ENCODE assay signal across 24 cellular contexts in genomic region chr11:64025205-64025604, GRCh38. TPM values are rescaled to one million over a fixed set of nuclear protein-coding genes. Genes with fewer than 3 reads are reported as not detected.
DNase-seq lines count a peak whose midpoint lies in the region; ATAC-seq and TF ChIP-seq lines count a peak whose summit lies in the region.
"Had no signal": no experiment of that assay in that cellular context is flagged by ENCODE, and none has a peak within 500 bp of the region (broad histone marks: within the 10 kb centered on the region; RNA-seq: fewer than 3 reads in every experiment).

No MANE protein-coding gene starts in this region.

- CTCF ChIA-PET in SK-N-SH (lab: Yijun Ruan, JAX) = interaction anchor here (1.0 to 1.2 kb wide), 2 partner anchors 123 to 128 kb away, joined by 3 to 4 read pairs; no protein-coding TSS in a partner anchor
- CTCF ChIA-PET in WTC11 (lab: Charles Lee) = interaction anchor here (0.7 to 9.6 kb wide), 11 partner anchors 10 to 1691 kb away, joined by 3 to 75 read pairs (median 4); no protein-coding TSS in a partner anchor
- CTCF ChIA-PET in T-cell (lab: Charles Lee) = interaction anchor here in 1 of 2 donors (0.6 kb wide), 1 partner anchor 1477 kb away, joined by 3 read pairs; no protein-coding TSS in a partner anchor

- DNase-seq in SK-N-SH (no peak), WTC11 (ENCODE audit: low spot score) (peak; percentile 69), iPS-NIHi7 (ENCODE audit: extremely low spot score) (peak; percentile 68), stomach (no peak), OCI-M1 (lab: John Stamatoyannopoulos, UW) (no peak), NCI-H226 (no peak), T-cell (no peak)
- DNase-seq: activated CD4-positive, alpha-beta T cell treated with anti-CD3 and anti-CD28 coated beads for 36 hours; activated gamma-delta T cell; activated naive CD8-positive, alpha-beta T cell treated with anti-CD3 and anti-CD28 coated beads, Interleukin-2, amount 10 ng/mL, durations not matched to agents 7 days and 5 days; esophagus squamous epithelium; GF-D8; mesenchymal stem cell; NCI-H524; occipital lobe; RPMI8226; stimulated activated naive CD8-positive, alpha-beta T cell treated with anti-CD3 and anti-CD28 coated beads, Interleukin-15, Interleukin-2, amounts not matched to agents 100 U/mL and 50 U/mL, for 24 hours; T-helper 17 cell had no signal

- H3K9me3 Mint-ChIP-seq in WTC11 = no peaks in the 10 kb centered on the region
- no peaks in the 10 kb centered on the region for H3K9me3 Mint-ChIP-seq in T-cell
- H3K9me3 Mint-ChIP-seq: activated naive CD8-positive, alpha-beta T cell treated with anti-CD3 and anti-CD28 coated beads, Interleukin-2, amount 10 ng/mL, durations not matched to agents 7 days and 5 days had no signal

- H3K27me3 Mint-ChIP-seq in WTC11 (ENCODE audit: low read depth) = peaks cover 45% of the 10 kb centered on the region
- peaks cover 14 to 19% of the 10 kb centered on the region in 2 donors for H3K27me3 Mint-ChIP-seq in T-cell

- TF ChIP-seq EP300 in SK-N-SH (IDR thresholded peaks at IDR 0.05; ENCODE audit: borderline replicate concordance in 1 of 2, low read depth in 1 of 2, low read length in 1 of 2) (no peak), stomach (IDR thresholded peaks at IDR 0.05) (no peak)

- no peaks in the 10 kb centered on the region for H3K9me3 ChIP-seq in SK-N-SH
- H3K9me3 ChIP-seq in stomach = no peaks in the 10 kb centered on the region
- H3K9me3 ChIP-seq: ascending aorta, esophagus squamous epithelium had no signal

- TF ChIP-seq CTCF in SK-N-SH (IDR thresholded peaks at IDR 0.05) (no peak), WTC11 (IDR thresholded peaks at IDR 0.05) (no peak), stomach (IDR thresholded peaks at IDR 0.05) (no peak)

- H3K9ac ChIP-seq in SK-N-SH = no peak overlapping the region

- intact Hi-C loops in stomach (cut with DNase I; ENCODE audit: low total_unique reads) = no loop called here

- ATAC-seq in SK-N-SH treated with all-trans-retinoic acid at 6 μM for 48 hours (no peak), WTC11 (peak; percentile 64), T-cell (replicated peaks in 1 of 4) (no peak)
- ATAC-seq: activated CD4-positive, alpha-beta T cell treated with anti-CD3 and anti-CD28 coated beads for 36 hours; left lobe of liver; stimulated activated naive CD8-positive, alpha-beta T cell treated with anti-CD3 and anti-CD28 coated beads, Interleukin-15, Interleukin-2, amounts not matched to agents 100 U/mL and 50 U/mL, for 24 hours; T-helper 17 cell had no signal

- H3K4me3 ChIP-seq in SK-N-SH (ENCODE audit: low read depth in 2 of 2, low read length in 1 of 2) (no peak overlapping the region), stomach (no peak overlapping the region)
- H3K4me3 ChIP-seq: ascending aorta, coronary artery, esophagus squamous epithelium had no signal

- no peaks in the 10 kb centered on the region for H3K9me2 ChIP-seq in SK-N-SH

- H3K36me3 ChIP-seq in SK-N-SH (replicated peaks in 1 of 2; ENCODE audit: control insufficient read depth in 1 of 2, insufficient read depth in 2 of 2, low read length in 1 of 2) (no peaks in the 10 kb centered on the region), stomach (no peaks in the 10 kb centered on the region)
- H3K36me3 ChIP-seq: ascending aorta, esophagus squamous epithelium had no signal

- peak overlapping the region; percentile 87 for H3K27ac Mint-ChIP-seq in WTC11
- no peak overlapping the region for H3K27ac Mint-ChIP-seq in T-cell
- H3K27ac Mint-ChIP-seq: activated CD4-positive, alpha-beta T cell treated with anti-CD3 and anti-CD28 coated beads for 36 hours; activated naive CD8-positive, alpha-beta T cell treated with anti-CD3 and anti-CD28 coated beads, Interleukin-2, amount 10 ng/mL, durations not matched to agents 7 days and 5 days; T-helper 17 cell had no signal

- H2AFZ ChIP-seq in SK-N-SH (ENCODE audit: low read depth) = no peak overlapping the region

- no peak for TF ChIP-seq RAD21 in SK-N-SH (IDR thresholded peaks at IDR 0.05; ENCODE audit: low read length)

- POLR2A ChIA-PET in SK-N-SH (lab: Yijun Ruan, JAX) (interaction anchor here (0.8 kb wide), 1 partner anchor 11 kb away, joined by 3 read pairs; no protein-coding TSS in a partner anchor), WTC11 (lab: Charles Lee) (interaction anchor here (0.6 kb wide), 1 partner anchor 134 kb away, joined by 4 read pairs; no protein-coding TSS in a partner anchor), T-cell (lab: Charles Lee) (no interaction called here)

- H3K4me1 ChIP-seq in SK-N-SH (ENCODE audit: control insufficient read depth in 1 of 2, insufficient read depth in 2 of 2, low read depth in 1 of 2, low read length in 1 of 2) (peaks cover 0 to 39% of the 10 kb centered on the region in 2 experiments; a peak in 1 of 4 replicates), stomach (peaks cover 4 to 16% (median 11%) of the 10 kb centered on the region in 4 donors)

- H3K27ac ChIP-seq in SK-N-SH (ENCODE audit: low read depth in 2 of 2, low read length in 1 of 2) (no peak overlapping the region), stomach (no peak overlapping the region)
- H3K27ac ChIP-seq: ascending aorta, coronary artery, esophagus squamous epithelium had no signal

- no peaks in the 10 kb centered on the region for H4K20me1 ChIP-seq in SK-N-SH (ENCODE audit: insufficient read depth)

- no peak overlapping the region for H3K4me2 ChIP-seq in SK-N-SH

- no peaks in the 10 kb centered on the region for H3K79me2 ChIP-seq in SK-N-SH (ENCODE audit: insufficient read depth)

- H3K4me3 Mint-ChIP-seq in WTC11 (peak overlapping the region; percentile 47), T-cell (no peak overlapping the region)
- H3K4me3 Mint-ChIP-seq: activated CD4-positive, alpha-beta T cell treated with anti-CD3 and anti-CD28 coated beads for 36 hours; activated naive CD8-positive, alpha-beta T cell treated with anti-CD3 and anti-CD28 coated beads, Interleukin-2, amount 10 ng/mL, durations not matched to agents 7 days and 5 days; T-helper 17 cell had no signal

- H3K27me3 ChIP-seq in SK-N-SH (ENCODE audit: insufficient read depth) (no peaks in the 10 kb centered on the region), stomach (peaks cover 0 to 22% (median 12%) of the 10 kb centered on the region in 3 donors)
- H3K27me3 ChIP-seq: ascending aorta had no signal

- TF ChIP-seq POLR2A in stomach (IDR thresholded peaks at IDR 0.05) = no peak

- 85% methylated on average over 4 of the region's 4 CpGs for WGBS in SK-N-SH (ENCODE audit: low lambda C conversion rate)
- 73 to 90% (median 84%) methylated on average over 4 of the region's 4 CpGs for WGBS in stomach, 5 donors

- no peaks in the 10 kb centered on the region for H3F3A ChIP-seq in SK-N-SH (replicated peaks; ENCODE audit: insufficient read depth)

- peaks cover 81% of the 10 kb centered on the region for H3K4me1 Mint-ChIP-seq in WTC11
- H3K4me1 Mint-ChIP-seq in T-cell = peaks cover 0 to 3% (median 0%) of the 10 kb centered on the region in 3 donors
- H3K4me1 Mint-ChIP-seq: activated CD4-positive, alpha-beta T cell treated with anti-CD3 and anti-CD28 coated beads for 36 hours had no signal

- H3K36me3 Mint-ChIP-seq in WTC11 (no peaks in the 10 kb centered on the region), T-cell (no peaks in the 10 kb centered on the region)
- H3K36me3 Mint-ChIP-seq: activated naive CD8-positive, alpha-beta T cell treated with anti-CD3 and anti-CD28 coated beads, Interleukin-2, amount 10 ng/mL, durations not matched to agents 7 days and 5 days had no signal

TF ChIP-seq in SK-N-SH, 30 proteins besides CTCF, POLR2A, EP300 and RAD21 (continues in another document):
- TF ChIP-seq NRF1 (IDR thresholded peaks at IDR 0.05; ENCODE audit: low read depth, low read length) (no peak), EZH2phosphoT487 (IDR thresholded peaks at IDR 0.05; ENCODE audit: borderline replicate concordance, low read depth) (no peak)

TF ChIP-seq in SK-N-SH treated with all-trans-retinoic acid at 6 μM for 48 hours, 23 proteins besides CTCF, POLR2A, EP300 and RAD21 (continues in another document):
- TF ChIP-seq BACH2 (CRISPR knock-in tag; IDR thresholded peaks at IDR 0.05; ENCODE audit: borderline replicate concordance) (no peak), ZFP30 (CRISPR knock-in tag; IDR thresholded peaks at IDR 0.05) (no peak)

TF ChIP-seq in WTC11, 78 proteins besides CTCF, POLR2A, EP300 and RAD21 (continues in another document):
- TF ChIP-seq HMGXB4 (CRISPR knock-in tag; IDR thresholded peaks at IDR 0.05) (no peak), ZNF423 (CRISPR knock-in tag; IDR thresholded peaks at IDR 0.05) (peak; percentile 17; the same call in 1 of the 2 replicates), NR2C2 (CRISPR knock-in tag; IDR thresholded peaks at IDR 0.05) (no peak)

RNA-seq across cellular contexts. Expression of gene FLRT1, which starts 10.5 kb away (rescaled TPM):
- polyA plus RNA-seq in SK-N-SH (2012; rRNA removed) (0.03 TPM in 2 replicates), stomach (under 1 TPM in 2 of 3 donors, not detected in 1; 0.12 to 0.28 TPM)
- polyA plus RNA-seq in SK-N-SH (2012; cell fraction: cytosol; rRNA removed) = 0.05 and 0.06 TPM in 2 replicates
- 0.06 and 0.07 TPM in 2 replicates for polyA plus RNA-seq in SK-N-SH (2012; cell fraction: nucleus; rRNA removed)
- total RNA-seq in WTC11 (2021) (0.14 to 0.20 TPM (median 0.16 TPM) in 3 replicates), stomach (1 to 10 TPM in 1 of 5 donors, under 1 TPM in 1, not detected in 3; 0.73 to 1.3 TPM), T-cell (not detected)
- total RNA-seq: activated naive CD8-positive, alpha-beta T cell treated with anti-CD3 and anti-CD28 coated beads, Interleukin-2, amount 10 ng/mL, durations not matched to agents 7 days and 5 days; left lobe of liver; myocyte; SK-MEL-5; T-helper 17 cell had no signal

RNA-seq across cellular contexts. Expression of gene OTUB1, which starts 39.0 kb away (rescaled TPM):
- polyA plus RNA-seq in SK-N-SH (2012; rRNA removed) (183 and 195 TPM in 2 replicates), stomach (10 to 100 TPM; 62.3 to 74.2 (median 64.8) TPM)
- 76.2 and 109 TPM in 2 replicates for polyA plus RNA-seq in SK-N-SH (2012; cell fraction: cytosol; rRNA removed)
- polyA plus RNA-seq in SK-N-SH (2012; cell fraction: nucleus; rRNA removed) = 446 and 520 TPM in 2 replicates
- total RNA-seq in WTC11 (2021) (94.3 to 112 TPM (median 99.3 TPM) in 3 replicates), stomach (100 to 1,000 TPM in 1 of 5 donors, 10 to 100 TPM in 4; 33.6 to 161 (median 40.3) TPM), T-cell (10 to 100 TPM; 63.1 to 76.7 (median 67.2) TPM)

RNA-seq across cellular contexts. Expression of gene COX8A, which starts 50.8 kb away (rescaled TPM):
- polyA plus RNA-seq in SK-N-SH (2012; rRNA removed) (597 and 824 TPM in 2 replicates), stomach (1,000 to 10,000 TPM in 2 of 3 donors, 100 to 1,000 TPM in 1; 910 to 1,045 (median 1,001) TPM)
- 313 and 507 TPM in 2 replicates for polyA plus RNA-seq in SK-N-SH (2012; cell fraction: cytosol; rRNA removed)
- polyA plus RNA-seq in SK-N-SH (2012; cell fraction: nucleus; rRNA removed) = 180 and 321 TPM in 2 replicates
- total RNA-seq in WTC11 (2021) (518 to 587 TPM (median 554 TPM) in 3 replicates), stomach (1,000 to 10,000 TPM in 1 of 5 donors, 100 to 1,000 TPM in 4; 107 to 1,004 (median 523) TPM), T-cell (100 to 1,000 TPM; 108 to 152 (median 125) TPM)

Comparison
In these comparisons a context has a peak if more than half of its experiments do, and no peak if none do; other contexts are left out.
1. DNase-seq: peak in WTC11 (single experiment) and iPS-NIHi7 (single experiment); none in SK-N-SH (single experiment), stomach (single experiment), OCI-M1 (single experiment), NCI-H226 (single experiment) and T-cell (0 of 34).
2. POLR2A ChIA-PET loops: an anchor here in SK-N-SH (0.8 kb wide) and WTC11 (0.6 kb wide); none called in T-cell.